ENCODE assay signal across 14 cellular contexts in genomic region chr5:170536498-170536897, GRCh38. TPM values are rescaled to one million over a fixed set of nuclear protein-coding genes. Genes with fewer than 3 reads are reported as not detected.
"Had no signal": no experiment of that assay in that cellular context is flagged by ENCODE, and none has a peak within 500 bp of the region (broad histone marks: within the 10 kb centered on the region; RNA-seq: fewer than 3 reads in every experiment).

No MANE protein-coding gene starts in this region.

- DNase-seq: activated naive CD4-positive, alpha-beta T cell; activated naive CD8-positive, alpha-beta T cell treated with anti-CD3 and anti-CD28 coated beads, Interleukin-2, amount 10 ng/mL, durations not matched to agents 7 days and 5 days; anterior cingulate cortex; immature natural killer cell; lower lobe of right lung; ovary; spleen; stimulated activated CD4-positive, alpha-beta T cell treated with anti-CD3 and anti-CD28 coated beads, Interleukin-1b, Interleukin-23, amount 100 ng/mL, for 48 hours; stomach; T1000 had no signal

- H3K27me3 ChIP-seq: ovary had no signal

- H3K27ac ChIP-seq: lower lobe of right lung, ovary, spleen, stomach, thoracic aorta had no signal

- H3K36me3 ChIP-seq: lower lobe of right lung, ovary, spleen, stomach, thoracic aorta had no signal

- H3K9me3 ChIP-seq: lower lobe of right lung, ovary, spleen, stomach, thoracic aorta had no signal

- H3K4me1 ChIP-seq: lower lobe of right lung, stomach had no signal

- H3K4me3 ChIP-seq: lower lobe of right lung, ovary, spleen, stomach, thoracic aorta had no signal

- ATAC-seq: activated CD4-positive, CD25-positive, alpha-beta regulatory T cell treated with anti-CD3 and anti-CD28 coated beads, Interleukin-2, amount 50 U/mL, for 24 hours; lower lobe of right lung; sciatic nerve had no signal

RNA-seq across cellular contexts. Expression of gene KCNIP1, which starts 32.7 kb away (rescaled TPM):
- total RNA-seq: activated CD8-positive, alpha-beta memory T cell treated with anti-CD3 and anti-CD28 coated beads for 36 hours; activated naive CD8-positive, alpha-beta T cell treated with anti-CD3 and anti-CD28 coated beads, Interleukin-2, amount 10 ng/mL, durations not matched to agents 7 days and 5 days; thoracic aorta had no signal
- polyA plus RNA-seq: immature natural killer cell had no signal
